In the genomic region with DNA sequence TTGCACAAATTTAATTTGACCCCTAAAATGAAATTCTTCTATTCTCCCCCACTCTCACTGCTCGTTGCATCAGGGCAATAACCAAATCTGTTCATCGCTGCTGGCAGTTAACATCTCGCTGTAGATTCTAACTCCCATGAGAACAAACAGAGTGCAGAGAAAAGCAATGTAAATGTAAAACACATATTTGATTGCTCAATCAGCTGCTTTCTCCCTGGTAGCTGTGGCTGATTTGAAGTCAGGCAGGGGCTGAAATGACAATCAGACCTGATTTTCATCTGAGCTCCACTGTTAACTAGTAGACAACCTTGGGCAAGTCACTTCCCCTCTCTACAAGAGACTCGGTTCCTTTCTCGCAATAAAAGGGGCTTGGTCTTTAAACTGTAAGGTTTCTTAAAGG, we compare ENCODE assay signal across 2 cellular contexts.
A peak's percentile ranks its signal among the peaks of the same experiment; 100 is the strongest.
TF ChIP-seq lines count a peak whose summit lies in the region.

No MANE protein-coding gene starts in this region.

TF ChIP-seq in IMR-90, 13 proteins besides CTCF, POLR2A, EP300 and RAD21 (continued from another document):
- TF ChIP-seq CEBPB (IDR thresholded peaks at IDR 0.05; ENCODE audit: low read depth, low read length): peak; percentile 61
- no peak for TF ChIP-seq MAZ (IDR thresholded peaks at IDR 0.05; ENCODE audit: borderline replicate concordance, low read depth, low read length)
- no peak for TF ChIP-seq NFE2L2 (IDR thresholded peaks at IDR 0.05; ENCODE audit: low read depth, low read length)

TF ChIP-seq in WTC11, 78 proteins besides CTCF, POLR2A, EP300 and RAD21 (continued from another document):
- TF ChIP-seq, protein P1, sequence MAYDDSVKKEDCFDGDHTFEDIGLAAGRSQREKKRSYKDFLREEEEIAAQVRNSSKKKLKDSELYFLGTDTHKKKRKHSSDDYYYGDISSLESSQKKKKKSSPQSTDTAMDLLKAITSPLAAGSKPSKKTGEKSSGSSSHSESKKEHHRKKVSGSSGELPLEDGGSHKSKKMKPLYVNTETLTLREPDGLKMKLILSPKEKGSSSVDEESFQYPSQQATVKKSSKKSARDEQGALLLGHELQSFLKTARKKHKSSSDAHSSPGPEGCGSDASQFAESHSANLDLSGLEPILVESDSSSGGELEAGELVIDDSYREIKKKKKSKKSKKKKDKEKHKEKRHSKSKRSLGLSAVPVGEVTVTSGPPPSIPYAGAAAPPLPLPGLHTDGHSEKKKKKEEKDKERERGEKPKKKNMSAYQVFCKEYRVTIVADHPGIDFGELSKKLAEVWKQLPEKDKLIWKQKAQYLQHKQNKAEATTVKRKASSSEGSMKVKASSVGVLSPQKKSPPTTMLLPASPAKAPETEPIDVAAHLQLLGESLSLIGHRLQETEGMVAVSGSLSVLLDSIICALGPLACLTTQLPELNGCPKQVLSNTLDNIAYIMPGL (CRISPR knock-in tag; IDR thresholded peaks at IDR 0.05): no peak
